In the genomic region with DNA sequence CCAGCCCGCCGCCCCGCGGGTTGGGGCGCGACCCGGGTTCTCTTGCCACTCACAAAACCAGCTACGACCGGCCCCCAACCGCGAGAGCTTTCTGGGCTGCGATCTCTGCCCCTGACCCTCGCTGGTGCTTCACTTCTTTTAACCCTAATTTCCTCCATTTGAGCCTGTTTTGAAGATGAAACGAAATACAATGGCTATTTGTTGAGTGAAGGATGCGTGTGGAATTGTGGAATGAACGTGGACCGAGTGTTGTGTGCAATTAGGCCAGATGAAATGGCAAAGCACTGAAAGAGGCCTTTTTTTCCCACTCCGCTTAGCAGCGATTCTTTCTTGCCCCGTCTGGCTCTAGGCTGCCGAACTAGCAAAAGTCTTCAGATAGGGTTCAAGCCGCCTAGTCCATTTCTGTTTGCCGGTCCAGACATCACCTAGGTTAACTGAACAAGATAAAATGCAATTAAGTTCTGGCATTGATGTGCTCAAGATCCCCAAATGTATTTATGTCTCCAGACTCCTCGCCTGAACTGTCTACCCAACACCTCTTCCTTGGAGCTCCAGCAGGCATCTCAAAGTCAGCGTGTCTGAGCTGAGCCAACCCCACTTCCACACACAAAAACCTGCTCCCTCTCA, we compare ENCODE assay signal across 8 cellular contexts. TPM values are rescaled to one million over a fixed set of nuclear protein-coding genes. Genes with fewer than 3 reads are reported as not detected.
DNase-seq lines count a peak whose midpoint lies in the region; ATAC-seq and TF ChIP-seq lines count a peak whose summit lies in the region.

No MANE protein-coding gene starts in this region.

- peaks cover 8% of the 10 kb centered on the region for H3K27me3 Mint-ChIP-seq in activated CD8-positive, alpha-beta T cell treated with anti-CD3 and anti-CD28 coated beads, Interleukin-2, amount 10 ng/mL, durations not matched to agents 7 days and 5 days (ENCODE audit: low read depth)

- POLR2A ChIA-PET in activated CD8-positive, alpha-beta T cell treated with anti-CD3 and anti-CD28 coated beads, Interleukin-2, amount 10 ng/mL, durations not matched to agents 7 days and 5 days (lab: Charles Lee), result interaction anchor here (1.2 kb wide), 1 partner anchor 45 kb away, joined by 3 read pairs; no protein-coding TSS in a partner anchor

- CTCF ChIA-PET in activated CD8-positive, alpha-beta T cell treated with anti-CD3 and anti-CD28 coated beads, Interleukin-2, amount 10 ng/mL, durations not matched to agents 7 days and 5 days (lab: Charles Lee), result no interaction called here

- TF ChIP-seq POLR2A in sigmoid colon (IDR thresholded peaks at IDR 0.05), result no peak

- no peaks in the 10 kb centered on the region for H3K9me3 Mint-ChIP-seq in activated CD8-positive, alpha-beta T cell treated with anti-CD3 and anti-CD28 coated beads, Interleukin-2, amount 10 ng/mL, durations not matched to agents 7 days and 5 days (ENCODE audit: insufficient read depth)

- H3K4me3 Mint-ChIP-seq in activated CD8-positive, alpha-beta T cell treated with anti-CD3 and anti-CD28 coated beads, Interleukin-2, amount 10 ng/mL, durations not matched to agents 7 days and 5 days, result peak overlapping the region; percentile 75

- peak; percentile 41 for DNase-seq in activated CD4-positive, CD25-positive, alpha-beta regulatory T cell treated with anti-CD3 and anti-CD28 coated beads, Interleukin-2, amount 50 U/mL, for 72 hours
- no peak for DNase-seq in activated CD4-positive, CD25-positive, alpha-beta regulatory T cell (lab: John Stamatoyannopoulos, UW)
- DNase-seq in activated CD8-positive, alpha-beta T cell treated with anti-CD3 and anti-CD28 coated beads, Interleukin-2, amount 10 ng/mL, durations not matched to agents 7 days and 5 days, result no peak
- DNase-seq in right atrium auricular region (ENCODE audit: low spot score) (no peak), sigmoid colon (no peak), NCI-H2227 (lab: John Stamatoyannopoulos, UW; ENCODE audit: unreplicated experiment) (no peak), DMS 273 (lab: John Stamatoyannopoulos, UW; ENCODE audit: unreplicated experiment) (no peak)

- ATAC-seq in activated CD8-positive, alpha-beta T cell treated with anti-CD3 and anti-CD28 coated beads, Interleukin-2, amount 10 ng/mL, durations not matched to agents 7 days and 5 days, result no peak
- ATAC-seq in HG03045 (IDR thresholded peaks at IDR 0.05; ENCODE audit: unreplicated experiment), result no peak

- TF ChIP-seq EP300 in sigmoid colon (IDR thresholded peaks at IDR 0.05), result no peak

- WGBS in sigmoid colon, 2 donors, result 16 to 18% methylated on average over 25 of the region's 25 CpGs

- H3K4me1 ChIP-seq in right atrium auricular region, result peaks cover 0 to 46% of the 10 kb centered on the region in 2 donors
- peaks cover 0 to 48% (median 46%) of the 10 kb centered on the region in 4 donors for H3K4me1 ChIP-seq in sigmoid colon

- H3K27ac Mint-ChIP-seq in activated CD8-positive, alpha-beta T cell treated with anti-CD3 and anti-CD28 coated beads, Interleukin-2, amount 10 ng/mL, durations not matched to agents 7 days and 5 days, result peak overlapping the region; percentile 88

- TF ChIP-seq CTCF in right atrium auricular region (IDR thresholded peaks at IDR 0.05), result no peak
- no peak for TF ChIP-seq CTCF in sigmoid colon (IDR thresholded peaks at IDR 0.05)

- peak overlapping the region; percentile 99 to 100 for H3K4me3 ChIP-seq in right atrium auricular region
- H3K4me3 ChIP-seq in sigmoid colon, result peak overlapping the region; percentile 76 to 99 (median 94)

- H3K9me3 ChIP-seq in right atrium auricular region (no peaks in the 10 kb centered on the region), sigmoid colon (no peaks in the 10 kb centered on the region)

- H3K4me1 Mint-ChIP-seq in activated CD8-positive, alpha-beta T cell treated with anti-CD3 and anti-CD28 coated beads, Interleukin-2, amount 10 ng/mL, durations not matched to agents 7 days and 5 days (ENCODE audit: low read depth), result peaks cover 34% of the 10 kb centered on the region

- no peaks in the 10 kb centered on the region for H3K36me3 ChIP-seq in right atrium auricular region
- no peaks in the 10 kb centered on the region for H3K36me3 ChIP-seq in sigmoid colon

- H3K27ac ChIP-seq in right atrium auricular region (peak overlapping the region; percentile 91 to 99), sigmoid colon (peak overlapping the region; percentile 87 to 97 (median 92))

- no peaks in the 10 kb centered on the region for H3K27me3 ChIP-seq in right atrium auricular region
- no peaks in the 10 kb centered on the region for H3K27me3 ChIP-seq in sigmoid colon

- H3K36me3 Mint-ChIP-seq in activated CD8-positive, alpha-beta T cell treated with anti-CD3 and anti-CD28 coated beads, Interleukin-2, amount 10 ng/mL, durations not matched to agents 7 days and 5 days (ENCODE audit: low read depth), result no peaks in the 10 kb centered on the region

- intact Hi-C loops in sigmoid colon (cut with DNase I), result loop anchor here (2.0 to 5.0 kb wide), 2 partner anchors 42 to 71 kb away; a partner anchor contains a TSS

RNA-seq across cellular contexts. Expression of a gene that starts 0.4 kb away (rescaled TPM):
- total RNA-seq in activated CD8-positive, alpha-beta T cell treated with anti-CD3 and anti-CD28 coated beads, Interleukin-2, amount 10 ng/mL, durations not matched to agents 7 days and 5 days, result 10 to 100 TPM; 30.8 to 31.4 TPM
- 10 to 100 TPM; 51.2 to 76.1 TPM for total RNA-seq in right atrium auricular region
- total RNA-seq in sigmoid colon, result 10 to 100 TPM; 42.6 to 96.4 (median 68.1) TPM
- polyA plus RNA-seq in sigmoid colon, result 10 to 100 TPM in 1 of 3 donors, 1 to 10 TPM in 2; 7.2 to 34.3 (median 8.1) TPM

RNA-seq across cellular contexts. Expression of a gene that starts 44.0 kb away (rescaled TPM):
- 10 to 100 TPM; 74.7 to 82.9 TPM for total RNA-seq in activated CD8-positive, alpha-beta T cell treated with anti-CD3 and anti-CD28 coated beads, Interleukin-2, amount 10 ng/mL, durations not matched to agents 7 days and 5 days
- total RNA-seq in right atrium auricular region (10 to 100 TPM; 41.8 to 78.8 TPM), sigmoid colon (100 to 1,000 TPM in 1 of 4 donors, 10 to 100 TPM in 3; 60.6 to 116 (median 73.3) TPM)
- polyA plus RNA-seq in sigmoid colon, result 10 to 100 TPM; 33.6 to 82.8 (median 35.1) TPM
